37 cellular contexts compared by ENCODE assay signal in genomic region chr7:24548390-24548789, GRCh38.
"Had no signal": no experiment of that assay in that cellular context is flagged by ENCODE, and none has a peak within 500 bp of the region (broad histone marks: within the 10 kb centered on the region; RNA-seq: fewer than 3 reads in every experiment).

No MANE protein-coding gene starts in this region.

- H3K27me3 Mint-ChIP-seq: activated naive CD4-positive, alpha-beta T cell treated with anti-CD3 and anti-CD28 coated beads, Interleukin-2, amount 50 U/mL, for 24 hours; brain had no signal

- H3K36me3 Mint-ChIP-seq: activated naive CD4-positive, alpha-beta T cell treated with anti-CD3 and anti-CD28 coated beads, Interleukin-2, amount 10 ng/mL, durations not matched to agents 7 days and 5 days; activated naive CD4-positive, alpha-beta T cell treated with anti-CD3 and anti-CD28 coated beads, Interleukin-2, amount 50 U/mL, for 24 hours; activated naive CD4-positive, alpha-beta T cell treated with anti-CD3 and anti-CD28 coated beads, Interleukin-2, amount 50 U/mL, for 72 hours; activated naive CD8-positive, alpha-beta T cell; activated naive CD8-positive, alpha-beta T cell treated with anti-CD3 and anti-CD28 coated beads for 36 hours; activated naive CD8-positive, alpha-beta T cell treated with anti-CD3 and anti-CD28 coated beads, Interleukin-2, amount 10 ng/mL, durations not matched to agents 7 days and 5 days; brain had no signal

- H3K4me1 Mint-ChIP-seq: activated naive CD4-positive, alpha-beta T cell treated with anti-CD3 and anti-CD28 coated beads, Interleukin-2, amount 10 ng/mL, durations not matched to agents 7 days and 5 days; activated naive CD4-positive, alpha-beta T cell treated with anti-CD3 and anti-CD28 coated beads, Interleukin-2, amount 50 U/mL, for 24 hours; activated naive CD8-positive, alpha-beta T cell treated with anti-CD3 and anti-CD28 coated beads for 36 hours; activated naive CD8-positive, alpha-beta T cell treated with anti-CD3 and anti-CD28 coated beads, Interleukin-2, amount 10 ng/mL, durations not matched to agents 7 days and 5 days; activated naive CD8-positive, alpha-beta T cell treated with anti-CD3 and anti-CD28 coated beads, Interleukin-2, amount 50 U/mL, for 24 hours; activated T-helper 17 cell treated with anti-CD3 and anti-CD28 coated beads, Interleukin-2, amount 50 U/mL, for 72 hours; central memory CD8-positive, alpha-beta T cell had no signal

- H3K27ac Mint-ChIP-seq: activated naive CD4-positive, alpha-beta T cell treated with anti-CD3 and anti-CD28 coated beads, Interleukin-2, amount 10 ng/mL, durations not matched to agents 7 days and 5 days; activated naive CD4-positive, alpha-beta T cell treated with anti-CD3 and anti-CD28 coated beads, Interleukin-2, amount 50 U/mL, for 24 hours; activated naive CD8-positive, alpha-beta T cell; activated naive CD8-positive, alpha-beta T cell treated with anti-CD3 and anti-CD28 coated beads for 36 hours; activated naive CD8-positive, alpha-beta T cell treated with anti-CD3 and anti-CD28 coated beads, Interleukin-2, amount 10 ng/mL, durations not matched to agents 7 days and 5 days; activated naive CD8-positive, alpha-beta T cell treated with anti-CD3 and anti-CD28 coated beads, Interleukin-2, amount 50 U/mL, for 24 hours; activated T-cell treated with anti-CD3 and anti-CD28 coated beads, Interleukin-2, amount 50 U/mL, for 24 hours; activated T-cell treated with anti-CD3 and anti-CD28 coated beads, Interleukin-2, amount 50 U/mL, for 72 hours; activated T-helper 1 cell treated with anti-CD3 and anti-CD28 coated beads, Interleukin-12 subunit alpha, Interleukin-12 subunit beta, Interleukin-2, Interleukin-4 antibody, amounts not matched to agents 30 ng/mL and 10 ng/mL and 1 ng/mL, durations not matched to agents 14 hours and 24 hours and 36 hours; activated T-helper 17 cell treated with anti-CD3 and anti-CD28 coated beads, Interleukin-2, amount 50 U/mL, for 72 hours; activated T-helper 2 cell treated with anti-CD3 and anti-CD28 coated beads, Interferon-gamma antibody, Interleukin-2, Interleukin-4, amounts not matched to agents 10 μg/mL and 5 μg/mL and 100 μg/mL, durations not matched to agents 14 hours and 24 hours and 36 hours; brain had no signal

- H3K4me1 ChIP-seq: adrenal gland, body of pancreas, breast epithelium had no signal

- H3K4me3 ChIP-seq: adrenal gland, ascending aorta, body of pancreas, breast epithelium, cardiac muscle cell had no signal

- H3K27ac ChIP-seq: adrenal gland, ascending aorta, body of pancreas, brain microvascular endothelial cell, breast epithelium, cardiac muscle cell had no signal

- DNase-seq: activated effector memory CD4-positive, alpha-beta T cell treated with anti-CD3 and anti-CD28 coated beads, Interleukin-2, amount 50 U/mL, for 16 hours; activated effector memory CD4-positive, alpha-beta T cell treated with Interleukin-2 at 50 U/mL for 16 hours; activated gamma-delta T cell; activated gamma-delta T cell treated with Interleukin-2 at 50 U/mL for 16 hours; activated naive CD4-positive, alpha-beta T cell; activated naive CD4-positive, alpha-beta T cell treated with anti-CD3 and anti-CD28 coated beads, Interleukin-2, amount 10 ng/mL, durations not matched to agents 7 days and 5 days; activated naive CD4-positive, alpha-beta T cell treated with anti-CD3 and anti-CD28 coated beads, Interleukin-2, amount 50 U/mL, for 16 hours; activated naive CD4-positive, alpha-beta T cell treated with Interleukin-2 at 50 U/mL for 16 hours; activated naive CD8-positive, alpha-beta T cell treated with anti-CD3 and anti-CD28 coated beads for 36 hours; activated naive CD8-positive, alpha-beta T cell treated with anti-CD3 and anti-CD28 coated beads, Interleukin-2, amount 10 ng/mL, durations not matched to agents 7 days and 5 days; activated naive CD8-positive, alpha-beta T cell treated with anti-CD3 and anti-CD28 coated beads, Interleukin-2, amount 50 U/mL, for 24 hours; activated T-cell treated with anti-CD3 and anti-CD28 coated beads, Interleukin-2, amount 50 U/mL, for 1 hour; activated T-cell treated with anti-CD3 and anti-CD28 coated beads, Interleukin-2, amount 50 U/mL, for 24 hours; activated T-cell treated with anti-CD3 and anti-CD28 coated beads, Interleukin-2, amount 50 U/mL, for 4 hours; activated T-cell treated with anti-CD3 and anti-CD28 coated beads, Interleukin-2, amount 50 U/mL, for 48 hours; activated T-cell treated with anti-CD3 and anti-CD28 coated beads, Interleukin-2, amount 50 U/mL, for 72 hours; adrenal gland; amniotic stem cell; amygdala; anterior cingulate cortex; aorta; body of pancreas; brain microvascular endothelial cell; caudate nucleus; central memory CD4-positive, alpha-beta T cell; cerebellar nuclear complex had no signal

- H3K4me3 Mint-ChIP-seq: activated naive CD4-positive, alpha-beta T cell treated with anti-CD3 and anti-CD28 coated beads, Interleukin-2, amount 10 ng/mL, durations not matched to agents 7 days and 5 days; activated naive CD4-positive, alpha-beta T cell treated with anti-CD3 and anti-CD28 coated beads, Interleukin-2, amount 50 U/mL, for 24 hours; activated naive CD8-positive, alpha-beta T cell; activated naive CD8-positive, alpha-beta T cell treated with anti-CD3 and anti-CD28 coated beads for 36 hours; activated naive CD8-positive, alpha-beta T cell treated with anti-CD3 and anti-CD28 coated beads, Interleukin-2, amount 10 ng/mL, durations not matched to agents 7 days and 5 days; activated naive CD8-positive, alpha-beta T cell treated with anti-CD3 and anti-CD28 coated beads, Interleukin-2, amount 50 U/mL, for 24 hours; activated T-cell treated with anti-CD3 and anti-CD28 coated beads, Interleukin-2, amount 50 U/mL, for 24 hours; activated T-cell treated with anti-CD3 and anti-CD28 coated beads, Interleukin-2, amount 50 U/mL, for 4 hours; activated T-cell treated with anti-CD3 and anti-CD28 coated beads, Interleukin-2, amount 50 U/mL, for 72 hours; activated T-helper 1 cell treated with anti-CD3 and anti-CD28 coated beads, Interleukin-12 subunit alpha, Interleukin-12 subunit beta, Interleukin-2, Interleukin-4 antibody, amounts not matched to agents 30 ng/mL and 10 ng/mL and 1 ng/mL, durations not matched to agents 14 hours and 24 hours and 36 hours; activated T-helper 17 cell treated with anti-CD3 and anti-CD28 coated beads, Interleukin-2, amount 50 U/mL, for 72 hours; brain; central memory CD8-positive, alpha-beta T cell had no signal

- H3K9me3 ChIP-seq: adrenal gland, ascending aorta, body of pancreas, breast epithelium had no signal

- H3K27me3 ChIP-seq: ascending aorta, body of pancreas, brain microvascular endothelial cell, cardiac muscle cell had no signal

- H3K36me3 ChIP-seq: adrenal gland, ascending aorta, brain microvascular endothelial cell, breast epithelium, cardiac muscle cell had no signal

- H3K9me3 Mint-ChIP-seq: activated naive CD4-positive, alpha-beta T cell treated with anti-CD3 and anti-CD28 coated beads, Interleukin-2, amount 10 ng/mL, durations not matched to agents 7 days and 5 days; activated naive CD4-positive, alpha-beta T cell treated with anti-CD3 and anti-CD28 coated beads, Interleukin-2, amount 50 U/mL, for 24 hours; activated naive CD4-positive, alpha-beta T cell treated with anti-CD3 and anti-CD28 coated beads, Interleukin-2, amount 50 U/mL, for 72 hours; activated naive CD8-positive, alpha-beta T cell treated with anti-CD3 and anti-CD28 coated beads for 36 hours; activated naive CD8-positive, alpha-beta T cell treated with anti-CD3 and anti-CD28 coated beads, Interleukin-2, amount 10 ng/mL, durations not matched to agents 7 days and 5 days; activated naive CD8-positive, alpha-beta T cell treated with anti-CD3 and anti-CD28 coated beads, Interleukin-2, amount 50 U/mL, for 24 hours; activated T-cell treated with anti-CD3 and anti-CD28 coated beads, Interleukin-2, amount 50 U/mL, for 24 hours; activated T-cell treated with anti-CD3 and anti-CD28 coated beads, Interleukin-2, amount 50 U/mL, for 4 hours; activated T-cell treated with anti-CD3 and anti-CD28 coated beads, Interleukin-2, amount 50 U/mL, for 72 hours; activated T-helper 1 cell treated with anti-CD3 and anti-CD28 coated beads, Interleukin-12 subunit alpha, Interleukin-12 subunit beta, Interleukin-2, Interleukin-4 antibody, amounts not matched to agents 30 ng/mL and 10 ng/mL and 1 ng/mL, durations not matched to agents 14 hours and 24 hours and 36 hours; activated T-helper 17 cell treated with anti-CD3 and anti-CD28 coated beads, Interleukin-2, amount 50 U/mL, for 72 hours; activated T-helper 2 cell treated with anti-CD3 and anti-CD28 coated beads, Interferon-gamma antibody, Interleukin-2, Interleukin-4, amounts not matched to agents 10 μg/mL and 5 μg/mL and 100 μg/mL, durations not matched to agents 14 hours and 24 hours and 36 hours; brain; central memory CD8-positive, alpha-beta T cell had no signal

- ATAC-seq: activated naive CD4-positive, alpha-beta T cell treated with anti-CD3 and anti-CD28 coated beads, Interleukin-2, amount 50 U/mL, for 72 hours; activated naive CD8-positive, alpha-beta T cell treated with anti-CD3 and anti-CD28 coated beads, Interleukin-2, amount 50 U/mL, for 24 hours; activated T-cell treated with anti-CD3 and anti-CD28 coated beads, Interleukin-2, amount 50 U/mL, for 4 hours; activated T-cell treated with anti-CD3 and anti-CD28 coated beads, Interleukin-2, amount 50 U/mL, for 72 hours; activated T-helper 17 cell treated with anti-CD3 and anti-CD28 coated beads, Interleukin-2, amount 50 U/mL, for 72 hours; body of pancreas had no signal
